In genomic region chr3:197256836-197257444, GRCh38 we compare ENCODE assay signal across 8 cellular contexts. TPM values are rescaled to one million over a fixed set of nuclear protein-coding genes. Genes with fewer than 3 reads are reported as not detected.
DNase-seq lines count a peak whose midpoint lies in the region; ATAC-seq and TF ChIP-seq lines count a peak whose summit lies in the region.

No MANE protein-coding gene starts in this region.

- in situ Hi-C loops in Caki2 (cut with HindIII; ENCODE audit: low pct_unique_long_range_greater_than_20kb, low sequenced_read_pairs), result no loop called here

- TF ChIP-seq RAD21 in HCT116 (IDR thresholded peaks at IDR 0.05; ENCODE audit: low read depth), result peak; percentile 73

- TF ChIP-seq POLR2A in HCT116 (IDR thresholded peaks at IDR 0.05; ENCODE audit: borderline replicate concordance, extremely low read depth, insufficient read depth, insufficient read length) (no peak), breast epithelium (IDR thresholded peaks at IDR 0.05) (no peak)

- H3K36me3 ChIP-seq in HCT116 (ENCODE audit: control insufficient read depth in 1 of 2, insufficient read depth in 2 of 2, low read length in 2 of 2) (no peaks in the 10 kb centered on the region), breast epithelium (no peaks in the 10 kb centered on the region)

- no peaks in the 10 kb centered on the region for H3K9me2 ChIP-seq in HCT116 (ENCODE audit: insufficient read depth)

- H3K79me2 ChIP-seq in HCT116 (ENCODE audit: insufficient read depth, low read length), result peaks cover 98% of the 10 kb centered on the region

- no peaks in the 10 kb centered on the region for H3K27me3 ChIP-seq in HCT116 (ENCODE audit: insufficient read depth, low read length)
- no peaks in the 10 kb centered on the region for H3K27me3 ChIP-seq in breast epithelium

- RAD21 ChIA-PET in HCT116 (lab: Charles Lee; ENCODE audit: low non-redundant PET in 1 of 2, low total read pairs in 2 of 2, uncharacterized antibody in 2 of 2, unreplicated experiment in 2 of 2), result interaction anchor here in 1 of 2 experiments (0.9 kb wide), 1 partner anchor 197 kb away, joined by 3 read pairs; no protein-coding TSS in a partner anchor

- H2AFZ ChIP-seq in HCT116 (ENCODE audit: low read depth, low read length, poor library complexity, severe bottlenecking), result no peak overlapping the region

- ATAC-seq in HCT116, result no peak
- no peak for ATAC-seq in HG02588 (IDR thresholded peaks at IDR 0.05; ENCODE audit: unreplicated experiment)

- peaks cover 26% of the 10 kb centered on the region for H4K20me1 ChIP-seq in HCT116 (ENCODE audit: insufficient read depth)

- H3K4me3 ChIP-seq in HCT116 (replicated peaks in 1 of 2; ENCODE audit: low read depth in 1 of 2, low read length in 2 of 2) (no peak overlapping the region), breast epithelium (no peak overlapping the region)

- DNase-seq in Caki2 (ENCODE audit: low read depth), result peak; percentile 29
- DNase-seq in HCT116 (ENCODE audit: low read depth, low spot score), result peak; percentile 39
- DNase-seq in OCI-M1 (lab: John Stamatoyannopoulos, UW), result peak; percentile 61
- no peak for DNase-seq in breast epithelium (ENCODE audit: low spot score in 2 of 2)
- peak; percentile 72 for DNase-seq in medulla oblongata (ENCODE audit: extremely low spot score)
- no peak for DNase-seq in occipital lobe (lab: John Stamatoyannopoulos, UW)
- DNase-seq in cortex of kidney (lab: John Stamatoyannopoulos, UW), result no peak

- intact Hi-C loops in HCT116 (cut with micrococcal nuclease), result loop anchor here (5.0 kb wide), 1 partner anchor 195 kb away; no protein-coding TSS in a partner anchor
- intact Hi-C loops in breast epithelium (cut with DNase I; ENCODE audit: low total_unique reads), result no loop called here

- POLR2A ChIA-PET in HCT116 (lab: Charles Lee), result no interaction called here

- H3K4me2 ChIP-seq in HCT116 (ENCODE audit: low read length), result no peak overlapping the region

- H3K9me3 ChIP-seq in HCT116 (ENCODE audit: control insufficient read depth in 1 of 2, insufficient read depth in 1 of 2, low read depth in 1 of 2, low read length in 2 of 2) (no peaks in the 10 kb centered on the region), breast epithelium (no peaks in the 10 kb centered on the region)

- H3K9ac ChIP-seq in HCT116 (ENCODE audit: low read length), result no peak overlapping the region

- no TSS peak for BruUV-seq in HCT116 (replicated peaks; lab: Mats Ljungman, UMichigan)

- H3K4me1 ChIP-seq in HCT116 (ENCODE audit: control insufficient read depth in 1 of 2, insufficient read depth in 2 of 2, low read length in 2 of 2), result no peaks in the 10 kb centered on the region
- H3K4me1 ChIP-seq in breast epithelium, result no peaks in the 10 kb centered on the region

- TF ChIP-seq CTCF in HCT116 (IDR thresholded peaks at IDR 0.05 in 2 of 3, conservative IDR thresholded peaks at IDR 0.05 in 1 of 3; ENCODE audit: borderline replicate concordance in 1 of 3, insufficient read depth in 1 of 3, low read depth in 2 of 3, low read length in 2 of 3) (peak; percentile 58 to 65 (median 62); a peak in 5 of 6 replicates), breast epithelium (IDR thresholded peaks at IDR 0.05) (peak in 2 of 3 donors; percentile 50 to 69)

- H3K27ac ChIP-seq in HCT116 (ENCODE audit: low read depth, low read length), result no peak overlapping the region
- H3K27ac ChIP-seq in breast epithelium, result no peak overlapping the region

- CTCF ChIA-PET in HCT116 (lab: Charles Lee), result interaction anchor here (1.0 to 3.4 kb wide), 11 partner anchors 11 to 253 kb away, joined by 3 to 27 read pairs (median 4); no protein-coding TSS in a partner anchor

TF ChIP-seq in HCT116, 20 proteins besides CTCF, POLR2A, EP300 and RAD21:
- no peak for TF ChIP-seq ATF3 (IDR thresholded peaks at IDR 0.05)
- no peak for TF ChIP-seq SP1 (IDR thresholded peaks at IDR 0.05; ENCODE audit: low read depth)
- TF ChIP-seq EGR1 (IDR thresholded peaks at IDR 0.05; ENCODE audit: low read depth), result no peak
- TF ChIP-seq REST (IDR thresholded peaks at IDR 0.05; ENCODE audit: low read depth), result no peak
- TF ChIP-seq, protein P1, sequence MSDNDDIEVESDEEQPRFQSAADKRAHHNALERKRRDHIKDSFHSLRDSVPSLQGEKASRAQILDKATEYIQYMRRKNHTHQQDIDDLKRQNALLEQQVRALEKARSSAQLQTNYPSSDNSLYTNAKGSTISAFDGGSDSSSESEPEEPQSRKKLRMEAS (IDR thresholded peaks at IDR 0.05), result no peak
- no peak for TF ChIP-seq SRF (IDR thresholded peaks at IDR 0.05; ENCODE audit: low read depth)
- TF ChIP-seq EZH2 (IDR thresholded peaks at IDR 0.05), result no peak
- TF ChIP-seq ZNF274 (IDR thresholded peaks at IDR 0.05; ENCODE audit: low read depth, low read length), result no peak

RNA-seq across cellular contexts. Expression of gene DLG1, which starts 41.5 kb away (rescaled TPM):
- 17.4 and 21.4 TPM in 2 replicates for total RNA-seq in Caki2 (2014; rRNA removed; shearing (Covaris generic); ENCODE audit: low replicate concordance)
- total RNA-seq in HCT116 (2021; ENCODE audit: unreplicated experiment), result 89.8 TPM
- polyA plus RNA-seq in HCT116 (2012), result 23.3 and 30.4 TPM in 2 replicates
- total RNA-seq in breast epithelium, result 100 to 1,000 TPM in 1 of 3 donors, 10 to 100 TPM in 2; 76.0 to 100 (median 76.7) TPM
- total RNA-seq in occipital lobe, result 142 TPM

Comparison
In these comparisons a context has a peak if more than half of its experiments do, and no peak if none do; other contexts are left out.
1. DNase-seq: peak in Caki2 (single experiment), HCT116 (single experiment), OCI-M1 (single experiment) and medulla oblongata (single experiment); none in breast epithelium (0 of 2), occipital lobe (single experiment) and cortex of kidney (single experiment).